8 cellular contexts compared by ENCODE assay signal in the genomic region with DNA sequence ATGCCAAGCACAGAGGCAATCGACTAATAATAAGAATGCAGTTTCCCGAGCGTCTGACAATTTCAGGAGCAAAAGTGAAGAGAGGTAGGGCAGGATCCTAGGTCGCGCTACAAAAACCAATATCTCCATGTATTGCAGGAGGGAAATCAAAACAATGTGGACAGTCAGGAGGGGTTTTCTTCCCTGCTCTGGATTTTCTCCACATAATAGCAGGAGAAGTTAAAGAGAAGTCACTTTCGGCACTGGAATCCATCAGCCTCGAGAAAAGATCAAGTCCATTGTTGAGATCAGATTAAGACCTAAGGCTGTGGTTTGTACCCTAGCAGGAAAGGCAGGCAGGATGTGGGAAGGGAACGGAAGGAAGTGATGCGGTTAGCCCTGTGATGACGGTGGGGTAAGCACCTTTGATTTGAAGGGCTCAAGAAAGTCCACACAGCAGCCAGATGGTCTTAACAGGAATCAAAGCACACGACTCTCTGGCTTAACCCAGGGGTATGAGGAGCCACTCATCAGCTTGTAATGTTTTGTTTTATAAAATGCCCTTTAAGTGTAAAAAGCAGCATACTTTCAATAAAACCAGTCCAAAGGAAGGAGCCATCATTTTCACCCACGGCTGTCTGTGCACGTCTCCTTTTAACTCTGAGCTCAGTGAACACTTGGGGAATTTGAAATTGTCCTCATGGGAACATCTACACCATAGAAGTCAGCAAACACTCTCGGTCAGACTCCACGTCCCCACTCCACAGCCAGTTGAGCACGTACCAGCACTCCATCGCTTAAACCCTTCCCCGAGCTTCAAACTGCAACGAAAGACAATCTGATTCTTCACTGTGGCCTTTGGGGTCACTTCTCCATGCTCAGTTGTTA. TPM values are rescaled to one million over a fixed set of nuclear protein-coding genes. Genes with fewer than 3 reads are reported as not detected.
A peak's percentile ranks its signal among the peaks of the same experiment; 100 is the strongest.
DNase-seq lines count a peak whose midpoint lies in the region; ATAC-seq and TF ChIP-seq lines count a peak whose summit lies in the region.

No MANE protein-coding gene starts in this region.

- DNase-seq in OCI-M1 (lab: John Stamatoyannopoulos, UW) (peak; percentile 55), right lobe of liver (peak in 1 of 3 donors; percentile 62), medulla oblongata (ENCODE audit: extremely low spot score) (no peak), cerebellar nuclear complex (lab: John Stamatoyannopoulos, UW) (no peak)
- peak; percentile 69 for DNase-seq in activated gamma-delta T cell treated with anti-CD3 and anti-CD28 coated beads, Interleukin-2, amount 50 U/mL, for 16 hours (ENCODE audit: low read depth)

- H3K27me3 ChIP-seq in right lobe of liver = no peaks in the 10 kb centered on the region

- no peak for TF ChIP-seq CTCF in right lobe of liver (IDR thresholded peaks at IDR 0.05)

- peaks cover 2% of the 10 kb centered on the region for H3K9me3 Mint-ChIP-seq in stimulated activated memory B cell treated with anti-CD40 and anti-IgM and Interleukin-4, amounts not matched to agents 10 μg/mL and 1 μg/mL and 100 μg/mL, for 72 hours

- peak overlapping the region; percentile 80 for H3K27ac Mint-ChIP-seq in stimulated activated memory B cell treated with anti-CD40 and anti-IgM and Interleukin-4, amounts not matched to agents 10 μg/mL and 1 μg/mL and 100 μg/mL, for 72 hours

- H3K4me3 Mint-ChIP-seq in stimulated activated memory B cell treated with anti-CD40 and anti-IgM and Interleukin-4, amounts not matched to agents 10 μg/mL and 1 μg/mL and 100 μg/mL, for 72 hours = peak overlapping the region; percentile 63

- H3K27me3 Mint-ChIP-seq in stimulated activated memory B cell treated with anti-CD40 and anti-IgM and Interleukin-4, amounts not matched to agents 10 μg/mL and 1 μg/mL and 100 μg/mL, for 72 hours = no peaks in the 10 kb centered on the region

- no peak for TF ChIP-seq POLR2A in right lobe of liver (IDR thresholded peaks at IDR 0.05)

- no peaks in the 10 kb centered on the region for H3K4me1 ChIP-seq in right lobe of liver

- no peaks in the 10 kb centered on the region for H3K9me3 ChIP-seq in right lobe of liver

- no peak overlapping the region for H3K4me3 ChIP-seq in right lobe of liver

- intact Hi-C loops in right lobe of liver (cut with DNase I) = no loop called here

- peak; percentile 98 for ATAC-seq in GM18499 (IDR thresholded peaks at IDR 0.05; ENCODE audit: insufficient read depth, unreplicated experiment)
- peak; percentile 97 for ATAC-seq in HG02642 (IDR thresholded peaks at IDR 0.05; ENCODE audit: poor library complexity, unreplicated experiment)
- ATAC-seq in right lobe of liver = peak; percentile 76 to 82 (median 78)
- ATAC-seq in stimulated activated memory B cell treated with anti-CD40 and anti-IgM and Interleukin-4, amounts not matched to agents 10 μg/mL and 1 μg/mL and 100 μg/mL, for 72 hours = peak; percentile 92

- H3K36me3 Mint-ChIP-seq in stimulated activated memory B cell treated with anti-CD40 and anti-IgM and Interleukin-4, amounts not matched to agents 10 μg/mL and 1 μg/mL and 100 μg/mL, for 72 hours = no peaks in the 10 kb centered on the region

- H3K27ac ChIP-seq in right lobe of liver = peak overlapping the region; percentile 53 to 75 (median 63)

- peaks cover 54% of the 10 kb centered on the region for H3K4me1 Mint-ChIP-seq in stimulated activated memory B cell treated with anti-CD40 and anti-IgM and Interleukin-4, amounts not matched to agents 10 μg/mL and 1 μg/mL and 100 μg/mL, for 72 hours

- WGBS in right lobe of liver (ENCODE audit: insufficient coverage, low coverage, low lambda C conversion rate, missing lambda C conversion rate) = 62% methylated on average over 19 of the region's 19 CpGs

- H3K36me3 ChIP-seq in right lobe of liver = no peaks in the 10 kb centered on the region

RNA-seq across cellular contexts. Expression of a gene that starts 15.8 kb away (rescaled TPM):
- 10 to 100 TPM; 23.3 to 42.4 (median 26.5) TPM for total RNA-seq in right lobe of liver

Comparison
In these comparisons a context has a peak if more than half of its experiments do, and no peak if none do; other contexts are left out.
1. DNase-seq: peak in OCI-M1 (single experiment) and activated gamma-delta T cell treated with anti-CD3 and anti-CD28 coated beads, Interleukin-2, amount 50 U/mL, for 16 hours (single experiment); none in medulla oblongata (single experiment) and cerebellar nuclear complex (0 of 2).
2. Peak in every context shown above with its lines, with median percentiles within 50 percentile points of each other: ATAC-seq.